1 cellular context compared by ENCODE assay signal in genomic region chr2:44972771-44973535, GRCh38.
TF ChIP-seq lines count a peak whose summit lies in the region.

No MANE protein-coding gene starts in this region.

TF ChIP-seq in HepG2, 621 proteins besides CTCF, POLR2A, EP300 and RAD21:
- no peak for TF ChIP-seq PRDM15 (CRISPR knock-in tag; IDR thresholded peaks at IDR 0.05)
- TF ChIP-seq ZNF740 (CRISPR knock-in tag; IDR thresholded peaks at IDR 0.05), result no peak
- TF ChIP-seq GABPB1 (CRISPR knock-in tag; IDR thresholded peaks at IDR 0.05), result peak; percentile 67
- peak; percentile 26; the same call in 1 of the 2 replicates for TF ChIP-seq RARA (CRISPR knock-in tag; IDR thresholded peaks at IDR 0.05)
- no peak for TF ChIP-seq ATF3 (CRISPR knock-in tag; IDR thresholded peaks at IDR 0.05)
- TF ChIP-seq ZNF563 (CRISPR knock-in tag; IDR thresholded peaks at IDR 0.05), result no peak
- no peak for TF ChIP-seq ELF4 (CRISPR knock-in tag; IDR thresholded peaks at IDR 0.05; ENCODE audit: borderline replicate concordance)
- no peak for TF ChIP-seq HNRNPUL1 (IDR thresholded peaks at IDR 0.05; ENCODE audit: low read depth, low read length)
- 0 out of 2 replicates have a peak, but pooled peaks have one; percentile 14 for TF ChIP-seq SALL1 (CRISPR knock-in tag; IDR thresholded peaks at IDR 0.05)
- 0 out of 2 replicates have a peak, but pooled peaks have one; percentile 17 for TF ChIP-seq THAP9 (CRISPR knock-in tag; IDR thresholded peaks at IDR 0.05; ENCODE audit: borderline replicate concordance)
- 0 out of 2 replicates have a peak, but pooled peaks have one; percentile 27 for TF ChIP-seq NR2C2 (CRISPR knock-in tag; IDR thresholded peaks at IDR 0.05; ENCODE audit: borderline replicate concordance)
- TF ChIP-seq ZFP36 (IDR thresholded peaks at IDR 0.05; ENCODE audit: borderline replicate concordance, low read depth, low read length, partially characterized antibody), result no peak
- TF ChIP-seq CREB3 (CRISPR knock-in tag; IDR thresholded peaks at IDR 0.05), result no peak
- no peak for TF ChIP-seq GABPA (IDR thresholded peaks at IDR 0.05; ENCODE audit: low read depth, low read length)
- TF ChIP-seq GABPA (CRISPR knock-in tag; IDR thresholded peaks at IDR 0.05; ENCODE audit: low read depth), result peak; percentile 62
- no peak for TF ChIP-seq ZNF430 (CRISPR knock-in tag; IDR thresholded peaks at IDR 0.05)
- no peak for TF ChIP-seq NCOA5 (CRISPR knock-in tag; IDR thresholded peaks at IDR 0.05)
- no peak for TF ChIP-seq NFKBIZ (CRISPR knock-in tag; IDR thresholded peaks at IDR 0.05)
- TF ChIP-seq HMGXB4 (CRISPR knock-in tag; IDR thresholded peaks at IDR 0.05; ENCODE audit: borderline replicate concordance in 1 of 2, low read depth in 1 of 2), result no peak
